ENCODE assay signal across 19 cellular contexts in the genomic region with DNA sequence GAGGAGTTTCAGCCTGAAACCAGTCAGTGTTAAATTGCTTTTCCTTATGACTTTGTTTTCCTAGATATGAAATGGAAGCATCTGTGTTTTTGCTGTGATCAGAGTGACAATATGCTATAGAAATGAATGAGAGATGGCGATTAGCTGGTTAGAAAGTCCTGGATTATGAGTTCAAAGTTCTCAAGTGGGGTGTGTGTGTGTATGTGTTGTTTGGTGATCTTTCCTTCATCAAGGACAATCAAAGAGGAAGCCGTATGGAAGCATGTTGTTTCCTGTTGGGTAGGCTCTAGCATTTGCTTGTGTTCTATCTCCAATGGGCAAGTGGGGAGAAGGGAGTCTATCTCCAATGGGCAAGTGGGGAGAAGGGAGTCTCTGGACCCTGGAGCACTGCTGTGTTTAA.
"Had no signal": no experiment of that assay in that cellular context is flagged by ENCODE, and none has a peak within 500 bp of the region (broad histone marks: within the 10 kb centered on the region; RNA-seq: fewer than 3 reads in every experiment).

No MANE protein-coding gene starts in this region.

- H3K9me3 ChIP-seq: lower lobe of right lung, psoas muscle, thoracic aorta, tibial nerve, upper lobe of left lung had no signal

- H3K4me1 Mint-ChIP-seq: immature natural killer cell; memory B cell; stimulated activated naive B cell treated with anti-CD40 and anti-IgM and Interleukin-4, amounts not matched to agents 10 μg/mL and 1 μg/mL and 100 μg/mL, for 72 hours had no signal

- H3K4me1 ChIP-seq: lower lobe of right lung, psoas muscle, tibial nerve, upper lobe of left lung had no signal

- ATAC-seq: effector memory CD8-positive, alpha-beta T cell; left ventricle myocardium superior; lower lobe of right lung; naive thymus-derived CD4-positive, alpha-beta T cell; psoas muscle; right cardiac atrium; stimulated activated naive B cell treated with anti-CD40 and anti-IgM and Interleukin-4, amounts not matched to agents 10 μg/mL and 1 μg/mL and 100 μg/mL, for 72 hours had no signal

- H3K4me3 ChIP-seq: coronary artery, lower lobe of right lung, psoas muscle, skin epidermis, thoracic aorta, tibial nerve, upper lobe of left lung had no signal

- DNase-seq: effector memory CD8-positive, alpha-beta T cell; hypothalamus; immature natural killer cell; left ventricle myocardium superior; lower lobe of right lung; naive thymus-derived CD4-positive, alpha-beta T cell; psoas muscle; right cardiac atrium; stimulated activated CD4-positive, alpha-beta T cell treated with anti-CD3 and anti-CD28 coated beads, Interleukin-15, amount 100 ng/mL, for 24 hours; stimulated activated CD4-positive, alpha-beta T cell treated with anti-CD3 and anti-CD28 coated beads, Interleukin-2, amount 100 ng/mL, for 48 hours; stimulated activated naive B cell treated with anti-CD40 and anti-IgM and Interleukin-4, amounts not matched to agents 10 μg/mL and 1 μg/mL and 100 μg/mL, for 72 hours had no signal

- H3K27ac Mint-ChIP-seq: effector memory CD8-positive, alpha-beta T cell; immature natural killer cell; memory B cell; naive thymus-derived CD4-positive, alpha-beta T cell; stimulated activated naive B cell treated with anti-CD40 and anti-IgM and Interleukin-4, amounts not matched to agents 10 μg/mL and 1 μg/mL and 100 μg/mL, for 72 hours; stimulated activated naive CD8-positive, alpha-beta T cell treated with anti-CD3 and anti-CD28 coated beads, Interleukin-15, Interleukin-2, amounts not matched to agents 100 ng/mL and 50 ng/mL, for 24 hours had no signal

- H3K27me3 ChIP-seq: tibial nerve, upper lobe of left lung had no signal

- H3K27ac ChIP-seq: coronary artery, lower lobe of right lung, psoas muscle, skin epidermis, thoracic aorta, tibial nerve, upper lobe of left lung had no signal

- H3K36me3 ChIP-seq: lower lobe of right lung, thoracic aorta, tibial nerve, upper lobe of left lung had no signal

- H3K9me3 Mint-ChIP-seq: effector memory CD8-positive, alpha-beta T cell; immature natural killer cell; memory B cell; nephron; stimulated activated naive CD8-positive, alpha-beta T cell treated with anti-CD3 and anti-CD28 coated beads, Interleukin-15, Interleukin-2, amounts not matched to agents 100 ng/mL and 50 ng/mL, for 24 hours had no signal

- H3K27me3 Mint-ChIP-seq: effector memory CD8-positive, alpha-beta T cell; memory B cell; naive thymus-derived CD4-positive, alpha-beta T cell; stimulated activated naive B cell treated with anti-CD40 and anti-IgM and Interleukin-4, amounts not matched to agents 10 μg/mL and 1 μg/mL and 100 μg/mL, for 72 hours; stimulated activated naive CD8-positive, alpha-beta T cell treated with anti-CD3 and anti-CD28 coated beads, Interleukin-15, Interleukin-2, amounts not matched to agents 100 ng/mL and 50 ng/mL, for 24 hours had no signal

- H3K4me3 Mint-ChIP-seq: effector memory CD8-positive, alpha-beta T cell; immature natural killer cell; memory B cell; naive thymus-derived CD4-positive, alpha-beta T cell; nephron; stimulated activated naive B cell treated with anti-CD40 and anti-IgM and Interleukin-4, amounts not matched to agents 10 μg/mL and 1 μg/mL and 100 μg/mL, for 72 hours; stimulated activated naive CD8-positive, alpha-beta T cell treated with anti-CD3 and anti-CD28 coated beads, Interleukin-15, Interleukin-2, amounts not matched to agents 100 ng/mL and 50 ng/mL, for 24 hours had no signal
